Comparison of ENCODE assay signal across 8 cellular contexts in the genomic region with DNA sequence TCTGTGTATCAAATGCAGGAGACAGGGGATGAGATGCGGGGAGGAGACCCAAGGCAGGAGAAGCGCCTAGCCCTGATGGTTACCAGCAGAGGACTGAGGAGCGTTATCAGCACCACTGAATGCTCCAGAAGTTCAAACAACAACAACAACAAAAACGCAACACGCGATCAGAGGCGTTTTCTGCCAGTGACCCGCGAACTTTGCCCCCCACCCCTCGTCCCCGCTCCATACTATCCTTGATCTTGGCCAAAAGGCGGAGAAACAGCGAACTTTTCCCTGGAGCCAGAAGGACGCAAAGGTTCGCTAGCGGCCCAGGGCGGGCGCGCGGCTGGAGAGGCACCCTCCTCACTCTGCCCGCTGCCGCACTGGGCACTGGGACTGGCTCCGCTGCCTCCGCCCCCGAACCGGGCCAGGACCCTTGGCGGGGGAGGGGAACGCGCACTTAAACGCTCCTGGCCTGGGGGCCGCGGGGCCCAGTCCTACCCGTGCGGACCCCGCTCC. TPM values are rescaled to one million over a fixed set of nuclear protein-coding genes. Genes with fewer than 3 reads are reported as not detected.
DNase-seq lines count a peak whose midpoint lies in the region; ATAC-seq and TF ChIP-seq lines count a peak whose summit lies in the region.

No MANE protein-coding gene starts in this region.

- no peaks in the 10 kb centered on the region for H3K27me3 ChIP-seq in mucosa of rectum (ENCODE audit: control insufficient read depth in 2 of 2, insufficient read depth in 2 of 2, low read length in 2 of 2)

- H3K4me1 Mint-ChIP-seq in endothelial cell (ENCODE audit: unreplicated experiment) = no peaks in the 10 kb centered on the region

- CTCF ChIA-PET in AG04449 (lab: Yijun Ruan, JAX) (interaction anchor here (0.7 to 2.4 kb wide), 10 partner anchors 10 to 269 kb away, joined by 3 to 10 read pairs (median 3); no protein-coding TSS in a partner anchor), HEK293T (lab: Yijun Ruan, JAX) (no interaction called here)

- H3K27ac Mint-ChIP-seq in endothelial cell (ENCODE audit: unreplicated experiment) = no peak overlapping the region

- peak overlapping the region; percentile 59 to 61 for H3K27ac ChIP-seq in mucosa of rectum (ENCODE audit: low read depth in 2 of 2, low read length in 2 of 2)

- H3K4me3 ChIP-seq in AG04449 (ENCODE audit: low read depth, low read length) (peak overlapping the region; percentile 66), LNCaP clone FGC (ENCODE audit: low read depth, low read length) (peak overlapping the region; percentile 79), mucosa of rectum (ENCODE audit: low read length in 2 of 2) (peak overlapping the region; percentile 79 to 85)

- TF ChIP-seq CTCF in AG04449 (IDR thresholded peaks at IDR 0.05; ENCODE audit: insufficient read depth, low read length, missing control alignments) (no peak), LNCaP clone FGC (IDR thresholded peaks at IDR 0.05; ENCODE audit: control insufficient read depth, extremely low read depth, insufficient read depth) (no peak), endothelial cell (IDR thresholded peaks at IDR 0.05; ENCODE audit: unreplicated experiment) (no peak)

- H3K4me3 Mint-ChIP-seq in endothelial cell (ENCODE audit: unreplicated experiment) = peak overlapping the region; percentile 15

- peaks cover 11% of the 10 kb centered on the region for H3K36me3 Mint-ChIP-seq in endothelial cell (ENCODE audit: low read depth, unreplicated experiment)

- H3K36me3 ChIP-seq in mucosa of rectum (ENCODE audit: control insufficient read depth in 2 of 2, insufficient read depth in 2 of 2, low read length in 2 of 2) = no peaks in the 10 kb centered on the region

- no peaks in the 10 kb centered on the region for H3K9me3 Mint-ChIP-seq in endothelial cell (ENCODE audit: unreplicated experiment)

- no peaks in the 10 kb centered on the region for H3K4me1 ChIP-seq in mucosa of rectum (ENCODE audit: control insufficient read depth in 2 of 2, insufficient read depth in 2 of 2, low read length in 2 of 2)

- H3K27me3 Mint-ChIP-seq in endothelial cell (ENCODE audit: unreplicated experiment) = peaks cover 4% of the 10 kb centered on the region

- peak overlapping the region; percentile 77 to 85 for H3K9ac ChIP-seq in mucosa of rectum (ENCODE audit: low read depth in 1 of 2, low read length in 2 of 2)

- H3K9me3 ChIP-seq in mucosa of rectum (ENCODE audit: control insufficient read depth in 2 of 2, low read length in 2 of 2) = no peaks in the 10 kb centered on the region

- no peak for ATAC-seq in HG02571 (IDR thresholded peaks at IDR 0.05; ENCODE audit: unreplicated experiment)

- POLR2A ChIA-PET in AG04449 (lab: Yijun Ruan, JAX) = no interaction called here
- POLR2A ChIA-PET in HEK293T (lab: Yijun Ruan, JAX) = interaction anchor here (1.0 kb wide), 1 partner anchor 78 kb away, joined by 5 read pairs; the partner anchor contains the start of gene ZYG11A

- DNase-seq in AG04449 (ENCODE audit: low read depth, low spot score) (no peak), LNCaP clone FGC (ENCODE audit: low read depth) (no peak), endothelial cell (ENCODE audit: low spot score) (no peak), HEK293T (ENCODE audit: extremely low spot score) (no peak), SKM-1 treated with dmso at 0.1 percent for 144 hours (lab: John Stamatoyannopoulos, UW; ENCODE audit: unreplicated experiment) (no peak)
- DNase-seq in stimulated activated CD4-positive, alpha-beta T cell treated with anti-CD3 and anti-CD28 coated beads, Interleukin-2, amount 100 ng/mL, for 48 hours = no peak

TF ChIP-seq in HEK293T, 16 proteins besides CTCF, POLR2A, EP300 and RAD21:
- TF ChIP-seq SUZ12 (IDR thresholded peaks at IDR 0.05) = no peak
TF ChIP-seq in HEK293T: peak in this region for 0.

RNA-seq across cellular contexts. Expression of gene ECHDC2, which starts 0.7 kb away (rescaled TPM):
- total RNA-seq in endothelial cell (ENCODE audit: unreplicated experiment) = 4.3 TPM

RNA-seq across cellular contexts. Expression of gene SCP2, which starts 6.2 kb away (rescaled TPM):
- 93.2 TPM for total RNA-seq in endothelial cell (ENCODE audit: unreplicated experiment)
